Comparison of ENCODE assay signal across 11 cellular contexts in genomic region chr11:75270896-75271415, GRCh38. TPM values are rescaled to one million over a fixed set of nuclear protein-coding genes. Genes with fewer than 3 reads are reported as not detected.
DNase-seq lines count a peak whose midpoint lies in the region; ATAC-seq and TF ChIP-seq lines count a peak whose summit lies in the region.
"Had no signal": no experiment of that assay in that cellular context is flagged by ENCODE, and none has a peak within 500 bp of the region (broad histone marks: within the 10 kb centered on the region; RNA-seq: fewer than 3 reads in every experiment).

No MANE protein-coding gene starts in this region.

- H3K9me3 ChIP-seq in endodermal cell (ENCODE audit: control insufficient read depth, low read length) (no peaks in the 10 kb centered on the region), upper lobe of right lung (no peaks in the 10 kb centered on the region)
- H3K9me3 ChIP-seq: tibial artery had no signal

- intact Hi-C loops in natural killer cell (cut with micrococcal nuclease) (no loop called here), upper lobe of right lung (cut with DNase I) (no loop called here)

- H3K27ac Mint-ChIP-seq in natural killer cell = peak overlapping the region; percentile 81 to 87
- no peak overlapping the region for H3K27ac Mint-ChIP-seq in natural killer cell treated with Interleukin-12 subunit alpha and Interleukin-12 subunit beta and Interleukin-15 and Interleukin-18, amount 100 ng/mL, for 72 hours
- peak overlapping the region; percentile 77 for H3K27ac Mint-ChIP-seq in endodermal cell
- H3K27ac Mint-ChIP-seq: dendritic cell treated with granulocyte-macrophage colony-stimulating factor and Interleukin-4, amounts not matched to agents 40 ng/mL and 50 ng/mL, for 4 days had no signal

- 89 to 100% methylated on average over 2 to 3 of the region's 3 CpGs for whole genome bisulfite sequencing in endodermal cell (ENCODE audit: insufficient coverage in 1 of 2, insufficient read length in 1 of 2), 2 experiments

- no peaks in the 10 kb centered on the region for H3K4me1 ChIP-seq in endodermal cell (ENCODE audit: control insufficient read depth, insufficient read depth, low read length)
- peaks cover 4% of the 10 kb centered on the region for H3K4me1 ChIP-seq in upper lobe of right lung
- H3K4me1 ChIP-seq: parathyroid adenoma, tibial artery had no signal

- ATAC-seq in natural killer cell (no peak), upper lobe of right lung (no peak), GM21619 (IDR thresholded peaks at IDR 0.05; ENCODE audit: unreplicated experiment) (no peak)
- no peak for ATAC-seq in natural killer cell treated with Interleukin-12 subunit alpha and Interleukin-12 subunit beta and Interleukin-15 and Interleukin-18, amount 100 ng/mL, for 72 hours
- ATAC-seq in activated CD4-positive, CD25-positive, alpha-beta regulatory T cell treated with anti-CD3 and anti-CD28 coated beads, Interleukin-2, amount 50 U/mL, for 24 hours = no peak

- no peak for DNase-seq in natural killer cell
- no peak for DNase-seq in natural killer cell treated with Interleukin-12 subunit alpha and Interleukin-12 subunit beta and Interleukin-15 and Interleukin-18, amount 100 ng/mL, for 72 hours (ENCODE audit: low spot score)
- peak; percentile 48 for DNase-seq in NB4 (ENCODE audit: low read depth)
- DNase-seq in endodermal cell = peak; percentile 41
- peak; percentile 18 for DNase-seq in upper lobe of right lung
- no peak for DNase-seq in CD1c-positive myeloid dendritic cell (ENCODE audit: extremely low spot score)

- H3K4me1 Mint-ChIP-seq in natural killer cell (peaks cover 24 to 27% of the 10 kb centered on the region in 2 donors), endodermal cell (peaks cover 2% of the 10 kb centered on the region)
- H3K4me1 Mint-ChIP-seq in natural killer cell treated with Interleukin-12 subunit alpha and Interleukin-12 subunit beta and Interleukin-15 and Interleukin-18, amount 100 ng/mL, for 72 hours (ENCODE audit: low read depth in 2 of 2) = peaks cover 9 to 11% of the 10 kb centered on the region in 2 donors

- H3K9me3 Mint-ChIP-seq in natural killer cell (no peaks in the 10 kb centered on the region), endodermal cell (no peaks in the 10 kb centered on the region)
- H3K9me3 Mint-ChIP-seq in natural killer cell treated with Interleukin-12 subunit alpha and Interleukin-12 subunit beta and Interleukin-15 and Interleukin-18, amount 100 ng/mL, for 72 hours = no peaks in the 10 kb centered on the region
- H3K9me3 Mint-ChIP-seq: dendritic cell treated with granulocyte-macrophage colony-stimulating factor and Interleukin-4, amounts not matched to agents 40 ng/mL and 50 ng/mL, for 4 days had no signal

- H3K27me3 Mint-ChIP-seq in natural killer cell (ENCODE audit: low read depth in 2 of 2) (no peaks in the 10 kb centered on the region), endodermal cell (ENCODE audit: insufficient read depth) (no peaks in the 10 kb centered on the region)
- H3K27me3 Mint-ChIP-seq in natural killer cell treated with Interleukin-12 subunit alpha and Interleukin-12 subunit beta and Interleukin-15 and Interleukin-18, amount 100 ng/mL, for 72 hours = no peaks in the 10 kb centered on the region
- H3K27me3 Mint-ChIP-seq: dendritic cell treated with granulocyte-macrophage colony-stimulating factor and Interleukin-4, amounts not matched to agents 40 ng/mL and 50 ng/mL, for 4 days had no signal

- H3K4me3 ChIP-seq in NB4 (ENCODE audit: low read depth, low read length) = no peak overlapping the region
- H3K4me3 ChIP-seq in endodermal cell (ENCODE audit: low read length) = no peak overlapping the region
- H3K4me3 ChIP-seq in upper lobe of right lung = no peak overlapping the region
- H3K4me3 ChIP-seq: tibial artery had no signal

- no peak overlapping the region for H3K9ac ChIP-seq in endodermal cell (ENCODE audit: extremely low read depth, low read length, poor library complexity, severe bottlenecking)
- H3K9ac ChIP-seq: parathyroid adenoma had no signal

- H3K36me3 ChIP-seq in endodermal cell (ENCODE audit: control insufficient read depth, insufficient read depth, low read length) = peaks cover 68% of the 10 kb centered on the region
- peaks cover 92% of the 10 kb centered on the region for H3K36me3 ChIP-seq in upper lobe of right lung

- H3K36me3 Mint-ChIP-seq in natural killer cell = peaks cover 9% of the 10 kb centered on the region
- no peaks in the 10 kb centered on the region for H3K36me3 Mint-ChIP-seq in natural killer cell treated with Interleukin-12 subunit alpha and Interleukin-12 subunit beta and Interleukin-15 and Interleukin-18, amount 100 ng/mL, for 72 hours
- peaks cover 63% of the 10 kb centered on the region for H3K36me3 Mint-ChIP-seq in endodermal cell (ENCODE audit: low read depth)

- TF ChIP-seq CTCF in natural killer cell (IDR thresholded peaks at IDR 0.05) = no peak
- TF ChIP-seq CTCF in NB4 (IDR thresholded peaks at IDR 0.05; ENCODE audit: low read depth, low read length) = peak; percentile 56
- peak; percentile 58 for TF ChIP-seq CTCF in endodermal cell (conservative IDR thresholded peaks at IDR 0.05)
- TF ChIP-seq CTCF in upper lobe of right lung (IDR thresholded peaks at IDR 0.05) = no peak

- no peak overlapping the region for H3K4me3 Mint-ChIP-seq in natural killer cell
- H3K4me3 Mint-ChIP-seq in natural killer cell treated with Interleukin-12 subunit alpha and Interleukin-12 subunit beta and Interleukin-15 and Interleukin-18, amount 100 ng/mL, for 72 hours = no peak overlapping the region
- H3K4me3 Mint-ChIP-seq in endodermal cell = no peak overlapping the region
- H3K4me3 Mint-ChIP-seq: dendritic cell treated with granulocyte-macrophage colony-stimulating factor and Interleukin-4, amounts not matched to agents 40 ng/mL and 50 ng/mL, for 4 days had no signal

- no peaks in the 10 kb centered on the region for H3K27me3 ChIP-seq in endodermal cell (ENCODE audit: control insufficient read depth, insufficient read depth, low read length, poor library complexity, severe bottlenecking)
- H3K27me3 ChIP-seq in upper lobe of right lung = no peaks in the 10 kb centered on the region
- H3K27me3 ChIP-seq: tibial artery had no signal

- H3K27ac ChIP-seq in endodermal cell (ENCODE audit: low read depth, low read length) (no peak overlapping the region), upper lobe of right lung (no peak overlapping the region)
- H3K27ac ChIP-seq: parathyroid adenoma, tibial artery had no signal

- no peak for TF ChIP-seq POLR2A in NB4 (IDR thresholded peaks at IDR 0.05; ENCODE audit: extremely low read depth, insufficient read length)

RNA-seq across cellular contexts. Expression of gene TPBGL, which starts 30.4 kb away (rescaled TPM):
- under 1 TPM; 0.34 to 0.75 (median 0.45) TPM for total RNA-seq in natural killer cell
- total RNA-seq in natural killer cell treated with Interleukin-12 subunit alpha and Interleukin-12 subunit beta and Interleukin-15 and Interleukin-18, amount 100 ng/mL, for 72 hours = under 1 TPM; 0.14 to 0.43 TPM
- total RNA-seq in endodermal cell = under 1 TPM in 1 of 2 donors, not detected in 1; 0.13 TPM
- 0.28 TPM for polyA plus RNA-seq in endodermal cell (2013, experiment 1 of 2)
- 0.21 TPM for polyA plus RNA-seq in endodermal cell (2013, experiment 2 of 2)
- 0.64 TPM for total RNA-seq in upper lobe of right lung

Comparison
In these comparisons a context has a peak if more than half of its experiments do, and no peak if none do; other contexts are left out.
1. H3K27ac Mint-ChIP-seq: peak in natural killer cell (2 of 2) and endodermal cell (single experiment); none in natural killer cell treated with Interleukin-12 subunit alpha and Interleukin-12 subunit beta and Interleukin-15 and Interleukin-18, amount 100 ng/mL, for 72 hours (0 of 2).
2. DNase-seq: peak in NB4 (single experiment), endodermal cell (single experiment) and upper lobe of right lung (single experiment); none in natural killer cell (single experiment), natural killer cell treated with Interleukin-12 subunit alpha and Interleukin-12 subunit beta and Interleukin-15 and Interleukin-18, amount 100 ng/mL, for 72 hours (single experiment) and CD1c-positive myeloid dendritic cell (single experiment).
3. CTCF ChIP-seq: peak in NB4 (single experiment) and endodermal cell (single experiment); none in natural killer cell (single experiment) and upper lobe of right lung (single experiment).